ENCODE assay signal across 8 cellular contexts in genomic region chr2:144522741-144523605, GRCh38. TPM values are rescaled to one million over a fixed set of nuclear protein-coding genes. Genes with fewer than 3 reads are reported as not detected.
DNase-seq lines count a peak whose midpoint lies in the region; ATAC-seq and TF ChIP-seq lines count a peak whose summit lies in the region.

No MANE protein-coding gene starts in this region.

- peak overlapping the region; percentile 90 for H3K4me3 Mint-ChIP-seq in glutamatergic neuron (ENCODE audit: unreplicated experiment)

- H3K9me3 Mint-ChIP-seq in glutamatergic neuron (ENCODE audit: unreplicated experiment), result peaks cover 8% of the 10 kb centered on the region

- peaks cover 36% of the 10 kb centered on the region for H3K4me1 Mint-ChIP-seq in glutamatergic neuron (ENCODE audit: low read depth, unreplicated experiment)

- no peaks in the 10 kb centered on the region for H3K36me3 Mint-ChIP-seq in glutamatergic neuron (ENCODE audit: unreplicated experiment)

- H3K27ac ChIP-seq in HEK293 (ENCODE audit: extremely low read depth, low read depth, low read length) (peak overlapping the region; percentile 71; the same call in 1 of the 2 replicates), prostate gland (peak overlapping the region; percentile 66 to 68)

- intact Hi-C loops in prostate gland (cut with DNase I), result loop anchor here (5.0 kb wide), 1 partner anchor 191 kb away; a partner anchor contains a TSS

- peak overlapping the region; percentile 58 for H3K4me3 ChIP-seq in HEK293 (ENCODE audit: low read depth, low read length)
- peak overlapping the region in 1 of 2 donors; percentile 31 for H3K4me3 ChIP-seq in prostate gland

- no peak for ATAC-seq in GM21528 (IDR thresholded peaks at IDR 0.05; ENCODE audit: low FRiP score, unreplicated experiment)
- ATAC-seq in HG02938 (IDR thresholded peaks at IDR 0.05; ENCODE audit: unreplicated experiment), result no peak

- no peak for TF ChIP-seq POLR2A in prostate gland (IDR thresholded peaks at IDR 0.05)

- H3K36me3 ChIP-seq in HEK293 (ENCODE audit: control insufficient read depth in 2 of 2, insufficient read depth in 1 of 2, low read length in 2 of 2) (no peaks in the 10 kb centered on the region), prostate gland (no peaks in the 10 kb centered on the region)

- CTCF ChIA-PET in HEK293 (lab: Yijun Ruan, JAX), result interaction anchor here (0.7 kb wide), 1 partner anchor 1986 kb away, joined by 5 read pairs; no protein-coding TSS in a partner anchor

- WGBS in prostate gland, result 18% methylated on average over 27 of the region's 27 CpGs

- no peak for TF ChIP-seq CTCF in HEK293 (tag by site-specific recombination; IDR thresholded peaks at IDR 0.05)
- TF ChIP-seq CTCF in glutamatergic neuron (IDR thresholded peaks at IDR 0.05; ENCODE audit: partially characterized antibody, unreplicated experiment), result no peak
- TF ChIP-seq CTCF in prostate gland (IDR thresholded peaks at IDR 0.05), result no peak

- POLR2A ChIA-PET in HEK293 (lab: Yijun Ruan, JAX), result no interaction called here

- peak overlapping the region; percentile 78 for H3K27ac Mint-ChIP-seq in glutamatergic neuron (ENCODE audit: unreplicated experiment)

- H3K9me3 ChIP-seq in HEK293 (ENCODE audit: control insufficient read depth, insufficient read depth, low read depth, low read length) (no peaks in the 10 kb centered on the region), prostate gland (no peaks in the 10 kb centered on the region)

- DNase-seq in UCSD-AML1 (lab: John Stamatoyannopoulos, UW; ENCODE audit: unreplicated experiment) (peak; percentile 42), glutamatergic neuron (peak; percentile 47), prostate gland (ENCODE audit: low spot score) (no peak), DMS114 treated with DMSO at 0.1 percent for 48 hours (lab: John Stamatoyannopoulos, UW; ENCODE audit: unreplicated experiment) (no peak)
- DNase-seq in activated naive CD4-positive, alpha-beta T cell treated with anti-CD3 and anti-CD28 coated beads, Interleukin-2, amount 50 U/mL, for 16 hours, result no peak

- H3K27me3 ChIP-seq in prostate gland (replicated peaks; ENCODE audit: insufficient read depth), result peaks cover 8% of the 10 kb centered on the region

- H3K4me1 ChIP-seq in HEK293 (ENCODE audit: control insufficient read depth, insufficient read depth, low read length), result peaks cover 13% of the 10 kb centered on the region; the same call in 1 of the 2 replicates
- H3K4me1 ChIP-seq in prostate gland (replicated peaks), result no peaks in the 10 kb centered on the region

- H3K27me3 Mint-ChIP-seq in glutamatergic neuron (ENCODE audit: unreplicated experiment), result peaks cover 2% of the 10 kb centered on the region

TF ChIP-seq in HEK293, 187 proteins besides CTCF, POLR2A, EP300 and RAD21:
- TF ChIP-seq ZBTB17 (tag by site-specific recombination; IDR thresholded peaks at IDR 0.05) (peak; percentile 44; the same call in 1 of the 2 replicates), PBX3 (CRISPR knock-in tag; IDR thresholded peaks at IDR 0.05) (no peak), ZBTB7A (tag by site-specific recombination; IDR thresholded peaks at IDR 0.05; ENCODE audit: low read depth) (no peak), ZNF184 (tag by site-specific recombination; IDR thresholded peaks at IDR 0.05) (no peak), ZNF341 (tag by site-specific recombination; IDR thresholded peaks at IDR 0.05; ENCODE audit: low read depth) (peak; percentile 29), ZNF175 (tag by site-specific recombination; IDR thresholded peaks at IDR 0.05) (no peak), ZNF560 (tag by site-specific recombination; IDR thresholded peaks at IDR 0.05; ENCODE audit: borderline replicate concordance) (no peak), HIC1 (tag by site-specific recombination; IDR thresholded peaks at IDR 0.05) (no peak), PRDM1 (tag by site-specific recombination; IDR thresholded peaks at IDR 0.05) (peak; percentile 84), ZBTB20 (tag by site-specific recombination; IDR thresholded peaks at IDR 0.05) (peak; percentile 48)
- TF ChIP-seq, protein P1, sequence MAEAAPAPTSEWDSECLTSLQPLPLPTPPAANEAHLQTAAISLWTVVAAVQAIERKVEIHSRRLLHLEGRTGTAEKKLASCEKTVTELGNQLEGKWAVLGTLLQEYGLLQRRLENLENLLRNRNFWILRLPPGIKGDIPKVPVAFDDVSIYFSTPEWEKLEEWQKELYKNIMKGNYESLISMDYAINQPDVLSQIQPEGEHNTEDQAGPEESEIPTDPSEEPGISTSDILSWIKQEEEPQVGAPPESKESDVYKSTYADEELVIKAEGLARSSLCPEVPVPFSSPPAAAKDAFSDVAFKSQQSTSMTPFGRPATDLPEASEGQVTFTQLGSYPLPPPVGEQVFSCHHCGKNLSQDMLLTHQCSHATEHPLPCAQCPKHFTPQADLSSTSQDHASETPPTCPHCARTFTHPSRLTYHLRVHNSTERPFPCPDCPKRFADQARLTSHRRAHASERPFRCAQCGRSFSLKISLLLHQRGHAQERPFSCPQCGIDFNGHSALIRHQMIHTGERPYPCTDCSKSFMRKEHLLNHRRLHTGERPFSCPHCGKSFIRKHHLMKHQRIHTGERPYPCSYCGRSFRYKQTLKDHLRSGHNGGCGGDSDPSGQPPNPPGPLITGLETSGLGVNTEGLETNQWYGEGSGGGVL (tag by site-specific recombination; IDR thresholded peaks at IDR 0.05), result 0 out of 2 replicates have a peak, but pooled peaks have one; percentile 38

RNA-seq across cellular contexts. Expression of gene ZEB2, which starts 3.1 kb away (rescaled TPM):
- total RNA-seq in glutamatergic neuron (ENCODE audit: unreplicated experiment), result 121 TPM
- 10 to 100 TPM; 13.1 to 80.4 TPM for total RNA-seq in prostate gland

Comparison
In these comparisons a context has a peak if more than half of its experiments do, and no peak if none do; other contexts are left out.
1. DNase-seq: peak in UCSD-AML1 (single experiment) and glutamatergic neuron (single experiment); none in prostate gland (single experiment), DMS114 treated with DMSO at 0.1 percent for 48 hours (single experiment) and activated naive CD4-positive, alpha-beta T cell treated with anti-CD3 and anti-CD28 coated beads, Interleukin-2, amount 50 U/mL, for 16 hours (single experiment).